In the genomic region with DNA sequence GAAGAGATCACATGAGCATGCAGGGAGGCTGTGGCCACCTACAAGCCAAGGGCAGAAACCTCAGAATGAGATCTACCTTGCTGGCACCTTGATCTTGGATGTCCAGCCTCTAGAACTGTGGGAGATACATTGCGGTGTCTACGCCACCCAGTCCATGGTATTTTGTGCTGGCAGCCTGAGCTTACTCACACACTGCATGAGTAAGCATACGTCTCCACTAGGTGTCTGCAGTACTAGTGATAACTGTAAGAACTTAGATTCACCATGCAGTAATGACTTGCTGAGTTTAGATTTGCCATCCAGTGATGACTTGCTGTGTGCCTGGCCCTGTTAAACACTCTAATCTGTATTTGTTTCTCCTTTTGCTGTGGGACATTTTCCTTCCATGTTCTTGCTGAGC, we compare ENCODE assay signal across 1 cellular context.
TF ChIP-seq lines count a peak whose summit lies in the region.

No MANE protein-coding gene starts in this region.

TF ChIP-seq in SK-N-SH, 30 proteins besides CTCF, POLR2A, EP300 and RAD21 (continued from another document):
- TF ChIP-seq, protein P1, sequence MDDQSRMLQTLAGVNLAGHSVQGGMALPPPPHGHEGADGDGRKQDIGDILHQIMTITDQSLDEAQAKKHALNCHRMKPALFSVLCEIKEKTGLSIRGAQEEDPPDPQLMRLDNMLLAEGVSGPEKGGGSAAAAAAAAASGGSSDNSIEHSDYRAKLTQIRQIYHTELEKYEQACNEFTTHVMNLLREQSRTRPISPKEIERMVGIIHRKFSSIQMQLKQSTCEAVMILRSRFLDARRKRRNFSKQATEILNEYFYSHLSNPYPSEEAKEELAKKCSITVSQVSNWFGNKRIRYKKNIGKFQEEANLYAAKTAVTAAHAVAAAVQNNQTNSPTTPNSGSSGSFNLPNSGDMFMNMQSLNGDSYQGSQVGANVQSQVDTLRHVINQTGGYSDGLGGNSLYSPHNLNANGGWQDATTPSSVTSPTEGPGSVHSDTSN (IDR thresholded peaks at IDR 0.05) = no peak
- TF ChIP-seq JUND (IDR thresholded peaks at IDR 0.05) (no peak), GATA2 (CRISPR knock-in tag; IDR thresholded peaks at IDR 0.05) (no peak), TEAD4 (IDR thresholded peaks at IDR 0.05; ENCODE audit: borderline replicate concordance, insufficient read depth) (no peak), POLR2AphosphoS5 (IDR thresholded peaks at IDR 0.05; ENCODE audit: low read depth, low read length) (no peak), NFIC (IDR thresholded peaks at IDR 0.05; ENCODE audit: borderline replicate concordance) (no peak), EZH2phosphoT487 (IDR thresholded peaks at IDR 0.05; ENCODE audit: borderline replicate concordance, low read depth) (no peak), CHD2 (IDR thresholded peaks at IDR 0.05; ENCODE audit: low read length, partially characterized antibody) (no peak), ELF1 (IDR thresholded peaks at IDR 0.05) (no peak), YY1 (IDR thresholded peaks at IDR 0.05; ENCODE audit: low read depth) (no peak), SIN3A (IDR thresholded peaks at IDR 0.05; ENCODE audit: borderline replicate concordance, low read depth, low read length) (no peak), GABPA (IDR thresholded peaks at IDR 0.05; ENCODE audit: low read depth) (no peak), FOSL2 (IDR thresholded peaks at IDR 0.05; ENCODE audit: borderline replicate concordance, low read depth) (no peak), TCF12 (IDR thresholded peaks at IDR 0.05) (no peak), FOXM1 (IDR thresholded peaks at IDR 0.05; ENCODE audit: low read depth) (no peak), TAF1 (IDR thresholded peaks at IDR 0.05; ENCODE audit: borderline replicate concordance, low read depth, low read length) (no peak), RXRA (IDR thresholded peaks at IDR 0.05; ENCODE audit: borderline replicate concordance, low read depth) (no peak), RFX5 (IDR thresholded peaks at IDR 0.05; ENCODE audit: low read length) (no peak)
- TF ChIP-seq, protein P2, sequence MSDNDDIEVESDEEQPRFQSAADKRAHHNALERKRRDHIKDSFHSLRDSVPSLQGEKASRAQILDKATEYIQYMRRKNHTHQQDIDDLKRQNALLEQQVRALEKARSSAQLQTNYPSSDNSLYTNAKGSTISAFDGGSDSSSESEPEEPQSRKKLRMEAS (IDR thresholded peaks at IDR 0.05; ENCODE audit: low read depth) = no peak
